In genomic region chr9:109910616-109911568, GRCh38 we compare ENCODE assay signal across 11 cellular contexts.
DNase-seq lines count a peak whose midpoint lies in the region; ATAC-seq and TF ChIP-seq lines count a peak whose summit lies in the region.
"Had no signal": no experiment of that assay in that cellular context is flagged by ENCODE, and none has a peak within 500 bp of the region (broad histone marks: within the 10 kb centered on the region; RNA-seq: fewer than 3 reads in every experiment).

No MANE protein-coding gene starts in this region.

- no peak overlapping the region for H3K27ac Mint-ChIP-seq in stimulated activated effector memory CD8-positive, alpha-beta T cell treated with anti-CD3 and anti-CD28 coated beads, Interleukin-12 subunit alpha, Interleukin-12 subunit beta, amount 100 ng/mL, for 72 hours
- no peak overlapping the region for H3K27ac Mint-ChIP-seq in activated T-cell treated with anti-CD3 and anti-CD28 coated beads, Interleukin-2, amount 50 U/mL, for 24 hours
- H3K27ac Mint-ChIP-seq in activated T-helper 1 cell treated with anti-CD3 and anti-CD28 coated beads, Interleukin-12 subunit alpha, Interleukin-12 subunit beta, Interleukin-2, Interleukin-4 antibody, amounts not matched to agents 30 ng/mL and 10 ng/mL and 1 ng/mL, durations not matched to agents 14 hours and 24 hours and 36 hours = no peak overlapping the region
- H3K27ac Mint-ChIP-seq: activated naive CD8-positive, alpha-beta T cell treated with anti-CD3 and anti-CD28 coated beads, Interleukin-2, amount 50 U/mL, for 24 hours had no signal

- DNase-seq in HS-5 (ENCODE audit: low read depth) (peak; percentile 71), ascending aorta (ENCODE audit: low spot score in 2 of 2) (no peak), hepatic stellate cell (ENCODE audit: low spot score) (peak; percentile 34)
- no peak for DNase-seq in stimulated activated effector memory CD8-positive, alpha-beta T cell treated with anti-CD3 and anti-CD28 coated beads, Interleukin-12 subunit alpha, Interleukin-12 subunit beta, amount 100 ng/mL, for 72 hours (ENCODE audit: low spot score in 2 of 2)
- no peak for DNase-seq in activated T-cell treated with anti-CD3 and anti-CD28 coated beads, Interleukin-2, amount 50 U/mL, for 24 hours
- DNase-seq in activated T-helper 1 cell treated with anti-CD3 and anti-CD28 coated beads, Interleukin-12 subunit alpha, Interleukin-12 subunit beta, Interleukin-2, Interleukin-4 antibody, amounts not matched to agents 30 ng/mL and 10 ng/mL and 1 ng/mL, durations not matched to agents 14 hours and 24 hours and 36 hours (ENCODE audit: low spot score) = no peak
- DNase-seq: activated naive CD8-positive, alpha-beta T cell treated with anti-CD3 and anti-CD28 coated beads, Interleukin-2, amount 50 U/mL, for 24 hours; NCI-H526 treated with DMSO at 0.1 percent for 48 hours; stimulated activated CD4-positive, alpha-beta T cell treated with anti-CD3 and anti-CD28 coated beads, Interleukin-2, amount 100 ng/mL, for 24 hours had no signal

- ATAC-seq in stimulated activated effector memory CD8-positive, alpha-beta T cell treated with anti-CD3 and anti-CD28 coated beads, Interleukin-12 subunit alpha, Interleukin-12 subunit beta, amount 100 ng/mL, for 72 hours = peak; percentile 5
- no peak for ATAC-seq in HG03521 (IDR thresholded peaks at IDR 0.05; ENCODE audit: unreplicated experiment)
- ATAC-seq in HG03045 (IDR thresholded peaks at IDR 0.05; ENCODE audit: unreplicated experiment) = no peak
- ATAC-seq: activated naive CD8-positive, alpha-beta T cell treated with anti-CD3 and anti-CD28 coated beads, Interleukin-2, amount 50 U/mL, for 24 hours had no signal

- H3K9me3 ChIP-seq in ascending aorta = no peaks in the 10 kb centered on the region

- TF ChIP-seq CTCF in ascending aorta (IDR thresholded peaks at IDR 0.05) = no peak

- no peak overlapping the region for H3K4me3 Mint-ChIP-seq in stimulated activated effector memory CD8-positive, alpha-beta T cell treated with anti-CD3 and anti-CD28 coated beads, Interleukin-12 subunit alpha, Interleukin-12 subunit beta, amount 100 ng/mL, for 72 hours
- H3K4me3 Mint-ChIP-seq in activated T-cell treated with anti-CD3 and anti-CD28 coated beads, Interleukin-2, amount 50 U/mL, for 24 hours = no peak overlapping the region
- no peak overlapping the region for H3K4me3 Mint-ChIP-seq in activated T-helper 1 cell treated with anti-CD3 and anti-CD28 coated beads, Interleukin-12 subunit alpha, Interleukin-12 subunit beta, Interleukin-2, Interleukin-4 antibody, amounts not matched to agents 30 ng/mL and 10 ng/mL and 1 ng/mL, durations not matched to agents 14 hours and 24 hours and 36 hours
- H3K4me3 Mint-ChIP-seq: activated naive CD8-positive, alpha-beta T cell treated with anti-CD3 and anti-CD28 coated beads, Interleukin-2, amount 50 U/mL, for 24 hours had no signal

- H3K9me3 Mint-ChIP-seq in stimulated activated effector memory CD8-positive, alpha-beta T cell treated with anti-CD3 and anti-CD28 coated beads, Interleukin-12 subunit alpha, Interleukin-12 subunit beta, amount 100 ng/mL, for 72 hours = no peaks in the 10 kb centered on the region
- H3K9me3 Mint-ChIP-seq in activated T-cell treated with anti-CD3 and anti-CD28 coated beads, Interleukin-2, amount 50 U/mL, for 24 hours = no peaks in the 10 kb centered on the region
- no peaks in the 10 kb centered on the region for H3K9me3 Mint-ChIP-seq in activated T-helper 1 cell treated with anti-CD3 and anti-CD28 coated beads, Interleukin-12 subunit alpha, Interleukin-12 subunit beta, Interleukin-2, Interleukin-4 antibody, amounts not matched to agents 30 ng/mL and 10 ng/mL and 1 ng/mL, durations not matched to agents 14 hours and 24 hours and 36 hours
- H3K9me3 Mint-ChIP-seq: activated naive CD8-positive, alpha-beta T cell treated with anti-CD3 and anti-CD28 coated beads, Interleukin-2, amount 50 U/mL, for 24 hours had no signal

- H3K27me3 ChIP-seq in ascending aorta = no peaks in the 10 kb centered on the region

- no peaks in the 10 kb centered on the region for H3K4me1 Mint-ChIP-seq in stimulated activated effector memory CD8-positive, alpha-beta T cell treated with anti-CD3 and anti-CD28 coated beads, Interleukin-12 subunit alpha, Interleukin-12 subunit beta, amount 100 ng/mL, for 72 hours
- H3K4me1 Mint-ChIP-seq in activated T-cell treated with anti-CD3 and anti-CD28 coated beads, Interleukin-2, amount 50 U/mL, for 24 hours (ENCODE audit: low read depth) = peaks cover 10% of the 10 kb centered on the region
- H3K4me1 Mint-ChIP-seq in activated T-helper 1 cell treated with anti-CD3 and anti-CD28 coated beads, Interleukin-12 subunit alpha, Interleukin-12 subunit beta, Interleukin-2, Interleukin-4 antibody, amounts not matched to agents 30 ng/mL and 10 ng/mL and 1 ng/mL, durations not matched to agents 14 hours and 24 hours and 36 hours (ENCODE audit: low read depth) = peaks cover 32% of the 10 kb centered on the region

- peaks cover 0 to 36% of the 10 kb centered on the region in 2 donors for H3K4me1 ChIP-seq in ascending aorta

- no peaks in the 10 kb centered on the region for H3K36me3 ChIP-seq in ascending aorta

- H3K27ac ChIP-seq in ascending aorta = peak overlapping the region; percentile 3 to 63

- intact Hi-C loops in ascending aorta (cut with DNase I) = no loop called here
- intact Hi-C loops in activated T-helper 1 cell treated with anti-CD3 and anti-CD28 coated beads, Interleukin-12 subunit alpha, Interleukin-12 subunit beta, Interleukin-2, Interleukin-4 antibody, amounts not matched to agents 30 ng/mL and 10 ng/mL and 1 ng/mL, durations not matched to agents 14 hours and 24 hours and 36 hours (cut with micrococcal nuclease) = no loop called here

- H3K4me3 ChIP-seq in ascending aorta = no peak overlapping the region

- no peaks in the 10 kb centered on the region for H3K36me3 Mint-ChIP-seq in stimulated activated effector memory CD8-positive, alpha-beta T cell treated with anti-CD3 and anti-CD28 coated beads, Interleukin-12 subunit alpha, Interleukin-12 subunit beta, amount 100 ng/mL, for 72 hours
- no peaks in the 10 kb centered on the region for H3K36me3 Mint-ChIP-seq in activated T-cell treated with anti-CD3 and anti-CD28 coated beads, Interleukin-2, amount 50 U/mL, for 24 hours (ENCODE audit: low read depth)
- no peaks in the 10 kb centered on the region for H3K36me3 Mint-ChIP-seq in activated T-helper 1 cell treated with anti-CD3 and anti-CD28 coated beads, Interleukin-12 subunit alpha, Interleukin-12 subunit beta, Interleukin-2, Interleukin-4 antibody, amounts not matched to agents 30 ng/mL and 10 ng/mL and 1 ng/mL, durations not matched to agents 14 hours and 24 hours and 36 hours (ENCODE audit: low read depth)

- H3K27me3 Mint-ChIP-seq in activated T-cell treated with anti-CD3 and anti-CD28 coated beads, Interleukin-2, amount 50 U/mL, for 24 hours = no peaks in the 10 kb centered on the region
- H3K27me3 Mint-ChIP-seq in activated T-helper 1 cell treated with anti-CD3 and anti-CD28 coated beads, Interleukin-12 subunit alpha, Interleukin-12 subunit beta, Interleukin-2, Interleukin-4 antibody, amounts not matched to agents 30 ng/mL and 10 ng/mL and 1 ng/mL, durations not matched to agents 14 hours and 24 hours and 36 hours (ENCODE audit: insufficient read depth) = no peaks in the 10 kb centered on the region
- H3K27me3 Mint-ChIP-seq: activated naive CD8-positive, alpha-beta T cell treated with anti-CD3 and anti-CD28 coated beads, Interleukin-2, amount 50 U/mL, for 24 hours had no signal

Comparison
In these comparisons a context has a peak if more than half of its experiments do, and no peak if none do; other contexts are left out.
1. DNase-seq: peak in HS-5 (single experiment) and hepatic stellate cell (single experiment); none in ascending aorta (0 of 2), stimulated activated effector memory CD8-positive, alpha-beta T cell treated with anti-CD3 and anti-CD28 coated beads, Interleukin-12 subunit alpha, Interleukin-12 subunit beta, amount 100 ng/mL, for 72 hours (0 of 2), activated T-cell treated with anti-CD3 and anti-CD28 coated beads, Interleukin-2, amount 50 U/mL, for 24 hours (single experiment) and activated T-helper 1 cell treated with anti-CD3 and anti-CD28 coated beads, Interleukin-12 subunit alpha, Interleukin-12 subunit beta, Interleukin-2, Interleukin-4 antibody, amounts not matched to agents 30 ng/mL and 10 ng/mL and 1 ng/mL, durations not matched to agents 14 hours and 24 hours and 36 hours (single experiment).